In the genomic region with DNA sequence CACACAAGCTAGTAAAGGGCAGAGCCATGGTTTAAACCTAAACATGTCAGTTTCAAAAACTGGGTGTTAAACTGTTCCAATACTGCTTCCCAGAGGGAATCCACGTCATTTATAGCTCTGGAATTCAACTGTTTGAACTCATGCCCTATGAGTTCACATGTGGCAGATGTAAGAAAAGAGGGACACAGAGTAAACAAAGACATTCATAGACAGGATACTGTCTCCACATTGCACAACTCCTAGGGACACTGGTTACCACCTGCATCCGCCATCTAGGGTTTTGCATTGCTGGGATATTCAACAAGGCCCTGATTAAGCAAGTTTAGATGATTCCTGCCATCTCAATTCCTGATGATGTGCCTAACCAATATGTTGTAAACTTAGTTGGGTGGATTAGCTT, we compare ENCODE assay signal across 12 cellular contexts.
DNase-seq lines count a peak whose midpoint lies in the region; ATAC-seq, FAIRE-seq and TF ChIP-seq lines count a peak whose summit lies in the region.
"Had no signal": no experiment of that assay in that cellular context is flagged by ENCODE, and none has a peak within 500 bp of the region (broad histone marks: within the 10 kb centered on the region; RNA-seq: fewer than 3 reads in every experiment).

No MANE protein-coding gene starts in this region.

- no peak for FAIRE-seq in small intestine (lab: Jason Lieb, UNC)

- no peak overlapping the region for H3K4me3 Mint-ChIP-seq in activated naive CD8-positive, alpha-beta T cell treated with anti-CD3 and anti-CD28 coated beads, Interleukin-2, amount 50 U/mL, for 24 hours
- H3K4me3 Mint-ChIP-seq: activated CD8-positive, alpha-beta T cell treated with anti-CD3 and anti-CD28 coated beads, Interleukin-2, amount 10 ng/mL, durations not matched to agents 7 days and 5 days; activated T-helper 17 cell treated with anti-CD3 and anti-CD28 coated beads, Interleukin-2, amount 50 U/mL, for 72 hours; CD8-positive, alpha-beta T cell had no signal

- no peaks in the 10 kb centered on the region for H3K36me3 ChIP-seq in sigmoid colon
- H3K36me3 ChIP-seq in small intestine (ENCODE audit: control insufficient read depth in 2 of 2, insufficient read depth in 2 of 2, low read length in 2 of 2) = no peaks in the 10 kb centered on the region

- H3K36me3 Mint-ChIP-seq in activated naive CD8-positive, alpha-beta T cell treated with anti-CD3 and anti-CD28 coated beads, Interleukin-2, amount 50 U/mL, for 24 hours (ENCODE audit: low read depth) = no peaks in the 10 kb centered on the region
- H3K36me3 Mint-ChIP-seq: CD8-positive, alpha-beta T cell had no signal

- TF ChIP-seq EP300 in sigmoid colon (IDR thresholded peaks at IDR 0.05) = no peak

- H3K4me3 ChIP-seq in fibroblast of mammary gland (ENCODE audit: control insufficient read depth, low read depth, low read length) = no peak overlapping the region
- no peak overlapping the region for H3K4me3 ChIP-seq in sigmoid colon
- H3K4me3 ChIP-seq in small intestine (ENCODE audit: low read depth in 1 of 2, low read length in 2 of 2) = no peak overlapping the region

- TF ChIP-seq POLR2A in sigmoid colon (IDR thresholded peaks at IDR 0.05) = no peak

- H3K9me3 Mint-ChIP-seq in activated naive CD8-positive, alpha-beta T cell treated with anti-CD3 and anti-CD28 coated beads, Interleukin-2, amount 50 U/mL, for 24 hours = no peaks in the 10 kb centered on the region
- H3K9me3 Mint-ChIP-seq: activated T-helper 17 cell treated with anti-CD3 and anti-CD28 coated beads, Interleukin-2, amount 50 U/mL, for 72 hours; CD8-positive, alpha-beta T cell had no signal

- peak overlapping the region in 3 of 4 donors; percentile 40 to 49 (median 45) for H3K27ac ChIP-seq in sigmoid colon
- H3K27ac ChIP-seq in small intestine (ENCODE audit: low read depth in 1 of 2, low read length in 1 of 2) = no peak overlapping the region

- intact Hi-C loops in sigmoid colon (cut with DNase I) = loop anchor here (5.0 kb wide), 1 partner anchor 183 kb away; no protein-coding TSS in a partner anchor
- intact Hi-C loops in left colon (cut with DNase I, micrococcal nuclease) = loop anchor here in 1 of 2 donors (10.0 kb wide), 2 partner anchors 181 to 251 kb away; no protein-coding TSS in a partner anchor

- H3K4me1 Mint-ChIP-seq in activated naive CD8-positive, alpha-beta T cell treated with anti-CD3 and anti-CD28 coated beads, Interleukin-2, amount 50 U/mL, for 24 hours = peaks cover 3% of the 10 kb centered on the region

- no peak overlapping the region for H3K27ac Mint-ChIP-seq in activated naive CD8-positive, alpha-beta T cell treated with anti-CD3 and anti-CD28 coated beads, Interleukin-2, amount 50 U/mL, for 24 hours
- H3K27ac Mint-ChIP-seq: activated CD8-positive, alpha-beta T cell treated with anti-CD3 and anti-CD28 coated beads, Interleukin-2, amount 10 ng/mL, durations not matched to agents 7 days and 5 days; activated T-helper 17 cell treated with anti-CD3 and anti-CD28 coated beads, Interleukin-2, amount 50 U/mL, for 72 hours; CD8-positive, alpha-beta T cell had no signal

- TF ChIP-seq CTCF in fibroblast of mammary gland (conservative IDR thresholded peaks at IDR 0.05; ENCODE audit: control insufficient read depth, insufficient read depth, low read depth, low read length) (no peak), sigmoid colon (IDR thresholded peaks at IDR 0.05) (no peak)

- H3K27me3 ChIP-seq in sigmoid colon (no peaks in the 10 kb centered on the region), small intestine (ENCODE audit: control insufficient read depth in 2 of 2, insufficient read depth in 2 of 2, low read length in 2 of 2) (no peaks in the 10 kb centered on the region)

- ATAC-seq in left colon = no peak
- no peak for ATAC-seq in GM19455 (IDR thresholded peaks at IDR 0.05; ENCODE audit: unreplicated experiment)
- ATAC-seq in activated naive CD8-positive, alpha-beta T cell treated with anti-CD3 and anti-CD28 coated beads, Interleukin-2, amount 50 U/mL, for 24 hours = no peak
- ATAC-seq: activated CD8-positive, alpha-beta T cell treated with anti-CD3 and anti-CD28 coated beads, Interleukin-2, amount 10 ng/mL, durations not matched to agents 7 days and 5 days; activated T-helper 17 cell treated with anti-CD3 and anti-CD28 coated beads, Interleukin-2, amount 50 U/mL, for 72 hours; CD8-positive, alpha-beta T cell had no signal

- peaks cover 0 to 37% (median 23%) of the 10 kb centered on the region in 4 donors for H3K4me1 ChIP-seq in sigmoid colon
- H3K4me1 ChIP-seq in small intestine (ENCODE audit: control insufficient read depth in 2 of 2, insufficient read depth in 1 of 2, low read depth in 1 of 2, low read length in 1 of 2) = no peaks in the 10 kb centered on the region

- WGBS in sigmoid colon, 2 donors = 71 to 79% methylated on average over 2 of the region's 2 CpGs
- WGBS in small intestine, 3 donors = 43 to 58% (median 45%) methylated on average over 2 of the region's 2 CpGs

- DNase-seq in GM04503 (ENCODE audit: low read depth) (peak; percentile 83), NCI-H460 (ENCODE audit: extremely low read depth, low read depth) (peak; percentile 98), fibroblast of mammary gland (ENCODE audit: low read depth) (peak; percentile 89), sigmoid colon (no peak), small intestine (no peak), left colon (no peak)
- DNase-seq in activated naive CD8-positive, alpha-beta T cell treated with anti-CD3 and anti-CD28 coated beads, Interleukin-2, amount 50 U/mL, for 24 hours = no peak
- DNase-seq: activated CD8-positive, alpha-beta T cell treated with anti-CD3 and anti-CD28 coated beads, Interleukin-2, amount 10 ng/mL, durations not matched to agents 7 days and 5 days; CD8-positive, alpha-beta T cell; cortex of kidney had no signal

- H3K9me3 ChIP-seq in sigmoid colon (no peaks in the 10 kb centered on the region), small intestine (ENCODE audit: control insufficient read depth, low read depth) (no peaks in the 10 kb centered on the region)

- H3K27me3 Mint-ChIP-seq in activated naive CD8-positive, alpha-beta T cell treated with anti-CD3 and anti-CD28 coated beads, Interleukin-2, amount 50 U/mL, for 24 hours = peaks cover 2% of the 10 kb centered on the region
- H3K27me3 Mint-ChIP-seq: activated T-helper 17 cell treated with anti-CD3 and anti-CD28 coated beads, Interleukin-2, amount 50 U/mL, for 72 hours had no signal

Comparison
In these comparisons a context has a peak if more than half of its experiments do, and no peak if none do; other contexts are left out.
1. DNase-seq: peak in GM04503 (single experiment), NCI-H460 (single experiment) and fibroblast of mammary gland (single experiment); none in sigmoid colon (single experiment), small intestine (single experiment), left colon (0 of 2) and activated naive CD8-positive, alpha-beta T cell treated with anti-CD3 and anti-CD28 coated beads, Interleukin-2, amount 50 U/mL, for 24 hours (single experiment).
2. H3K27ac ChIP-seq: peak in sigmoid colon (3 of 4); none in small intestine (0 of 2).